ENCODE assay signal across 1 cellular context in genomic region chr12:54379401-54380201, GRCh38.
A peak's percentile ranks its signal among the peaks of the same experiment; 100 is the strongest.
TF ChIP-seq lines count a peak whose summit lies in the region.

No MANE protein-coding gene starts in this region.

TF ChIP-seq in HepG2, 621 proteins besides CTCF, POLR2A, EP300 and RAD21 (continued from another document and continues in another):
- no peak for TF ChIP-seq ZNF513 (CRISPR knock-in tag; conservative IDR thresholded peaks at IDR 0.05)
- peak; percentile 75 for TF ChIP-seq YY1 (IDR thresholded peaks at IDR 0.05; ENCODE audit: insufficient read depth, insufficient replicate concordance, low read depth, low read length)
- TF ChIP-seq IRF9 (CRISPR knock-in tag; IDR thresholded peaks at IDR 0.05; ENCODE audit: borderline replicate concordance): no peak
- TF ChIP-seq CERS6 (CRISPR knock-in tag; IDR thresholded peaks at IDR 0.05): no peak
- TF ChIP-seq KAT8 (CRISPR knock-in tag; IDR thresholded peaks at IDR 0.05): peak; percentile 28; the same call in 1 of the 2 replicates
- no peak for TF ChIP-seq SIN3B (IDR thresholded peaks at IDR 0.05; ENCODE audit: low read length)
- no peak for TF ChIP-seq ZNF800 (CRISPR knock-in tag; IDR thresholded peaks at IDR 0.05)
- TF ChIP-seq ZBED4 (CRISPR knock-in tag; IDR thresholded peaks at IDR 0.05; ENCODE audit: borderline replicate concordance): 0 out of 2 replicates have a peak, but pooled peaks have one; percentile 37
- no peak for TF ChIP-seq ZSCAN30 (CRISPR knock-in tag; IDR thresholded peaks at IDR 0.05)
- no peak for TF ChIP-seq MAF1 (CRISPR knock-in tag; IDR thresholded peaks at IDR 0.05; ENCODE audit: borderline replicate concordance)
- TF ChIP-seq GABPA (IDR thresholded peaks at IDR 0.05; ENCODE audit: low read depth, low read length): no peak
- no peak for TF ChIP-seq GABPA (CRISPR knock-in tag; IDR thresholded peaks at IDR 0.05; ENCODE audit: low read depth)
- TF ChIP-seq ZNF607 (CRISPR knock-in tag; IDR thresholded peaks at IDR 0.05; ENCODE audit: borderline replicate concordance): no peak
- TF ChIP-seq FIP1L1 (IDR thresholded peaks at IDR 0.05; ENCODE audit: borderline replicate concordance, insufficient read depth, low read depth, low read length): peak; percentile 43; the same call in 1 of the 2 replicates
- TF ChIP-seq SIN3A (IDR thresholded peaks at IDR 0.05; ENCODE audit: borderline replicate concordance, low read depth, low read length): no peak
- no peak for TF ChIP-seq ZNF709 (CRISPR knock-in tag; IDR thresholded peaks at IDR 0.05)
- TF ChIP-seq NAIF1 (CRISPR knock-in tag; IDR thresholded peaks at IDR 0.05; ENCODE audit: borderline replicate concordance): no peak
- TF ChIP-seq HOXA3 (CRISPR knock-in tag; IDR thresholded peaks at IDR 0.05): peak; percentile 50; the same call in 1 of the 2 replicates
- no peak for TF ChIP-seq NBN (conservative IDR thresholded peaks at IDR 0.05)
- no peak for TF ChIP-seq GTF3A (CRISPR knock-in tag; conservative IDR thresholded peaks at IDR 0.05)
- no peak for TF ChIP-seq ZNF121 (CRISPR knock-in tag; IDR thresholded peaks at IDR 0.05)
- 0 out of 2 replicates have a peak, but pooled peaks have one; percentile 32 for TF ChIP-seq FOXK1 (CRISPR knock-in tag; IDR thresholded peaks at IDR 0.05; ENCODE audit: borderline replicate concordance, low read depth)
- no peak for TF ChIP-seq RAD51 (IDR thresholded peaks at IDR 0.05; ENCODE audit: borderline replicate concordance)
- TF ChIP-seq ZNF615 (CRISPR knock-in tag; IDR thresholded peaks at IDR 0.05; ENCODE audit: borderline replicate concordance): no peak
- TF ChIP-seq TSC22D2 (CRISPR knock-in tag; IDR thresholded peaks at IDR 0.05; ENCODE audit: borderline replicate concordance): no peak; the same call in 1 of the 2 replicates
- no peak for TF ChIP-seq RBFOX2 (IDR thresholded peaks at IDR 0.05; ENCODE audit: low read depth, low read length)
- TF ChIP-seq ZNF503 (CRISPR knock-in tag; IDR thresholded peaks at IDR 0.05): no peak
- no peak for TF ChIP-seq THYN1 (CRISPR knock-in tag; IDR thresholded peaks at IDR 0.05; ENCODE audit: borderline replicate concordance, low read depth)
- TF ChIP-seq FLYWCH1 (CRISPR knock-in tag; IDR thresholded peaks at IDR 0.05): no peak
- TF ChIP-seq ZNF263 (CRISPR knock-in tag; IDR thresholded peaks at IDR 0.05): no peak
- TF ChIP-seq ZNF574 (CRISPR knock-in tag; IDR thresholded peaks at IDR 0.05): peak; percentile 60
- TF ChIP-seq ZMYM4 (CRISPR knock-in tag; IDR thresholded peaks at IDR 0.05): peak; percentile 66; the same call in 1 of the 2 replicates
- peak; percentile 70; the same call in 1 of the 2 replicates for TF ChIP-seq MAX (IDR thresholded peaks at IDR 0.05)
- TF ChIP-seq ZNF230 (CRISPR knock-in tag; IDR thresholded peaks at IDR 0.05): no peak
- TF ChIP-seq ZNF672 (CRISPR knock-in tag; IDR thresholded peaks at IDR 0.05): no peak
- TF ChIP-seq DDIT3 (CRISPR knock-in tag; IDR thresholded peaks at IDR 0.05): no peak
- TF ChIP-seq STAT6 (CRISPR knock-in tag; IDR thresholded peaks at IDR 0.05; ENCODE audit: borderline replicate concordance): no peak
- peak; percentile 55; the same call in 1 of the 2 replicates for TF ChIP-seq REPIN1 (CRISPR knock-in tag; IDR thresholded peaks at IDR 0.05; ENCODE audit: borderline replicate concordance, low read depth)
- 0 out of 2 replicates have a peak, but pooled peaks have one; percentile 51 for TF ChIP-seq ZNF280B (CRISPR knock-in tag; IDR thresholded peaks at IDR 0.05; ENCODE audit: borderline replicate concordance)
- peak; percentile 60; the same call in 1 of the 2 replicates for TF ChIP-seq ZNF768 (CRISPR knock-in tag; IDR thresholded peaks at IDR 0.05)
- TF ChIP-seq HNRNPLL (IDR thresholded peaks at IDR 0.05; ENCODE audit: low read depth, low read length, poor library complexity, severe bottlenecking): no peak
